7 cellular contexts compared by ENCODE assay signal in the genomic region with DNA sequence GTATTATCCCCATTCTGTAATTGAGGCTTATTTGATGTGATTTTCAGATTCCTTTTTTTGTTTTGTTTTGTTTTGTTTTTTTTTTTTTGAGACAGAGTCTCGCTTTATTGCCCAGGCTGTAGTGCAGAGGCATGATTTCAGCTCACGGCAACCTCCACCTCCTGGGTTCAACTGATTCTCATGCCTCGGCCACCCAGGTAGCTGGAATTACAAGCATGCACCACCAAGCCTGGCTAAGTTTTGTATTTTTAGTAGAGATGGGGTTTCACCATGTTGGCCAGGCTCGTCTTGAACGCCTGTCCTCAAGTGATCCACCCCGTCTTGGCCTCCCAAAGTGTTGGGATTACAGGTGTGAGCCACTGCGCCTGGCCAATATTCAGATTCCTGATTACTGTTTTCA.
DNase-seq lines count a peak whose midpoint lies in the region; ATAC-seq, FAIRE-seq and TF ChIP-seq lines count a peak whose summit lies in the region.
"Not testable (repeated sequence)": the region's sequence is repeated elsewhere in the genome, so short reads cannot be mapped to it uniquely, and the experiment has no call there.

No MANE protein-coding gene starts in this region.

- CTCF ChIA-PET in WTC11 (lab: Charles Lee), result interaction anchor here (1.1 kb wide), 1 partner anchor 77 kb away, joined by 3 read pairs; no protein-coding TSS in a partner anchor
- CTCF ChIA-PET in H1 (lab: Charles Lee; ENCODE audit: partially characterized antibody), result interaction anchor here (0.7 to 0.9 kb wide), 2 partner anchors 78 to 85 kb away, joined by 3 read pairs; no protein-coding TSS in a partner anchor

- not testable (repeated sequence) for H3K4me3 ChIP-seq in CD4-positive, CD25-positive, alpha-beta regulatory T cell (ENCODE audit: low read depth, low read length); HUES64 (ENCODE audit: low read length); H1 (ENCODE audit: extremely low read depth in 1 of 4, insufficient read depth in 2 of 4, low read depth in 3 of 4, low read length in 4 of 4); left ventricle myocardium inferior; gastrocnemius medialis
- H3K4me3 ChIP-seq in iPS-20b (ENCODE audit: low read length), result peak overlapping the region; percentile 39; the same call in 1 of the 2 replicates

- not testable (repeated sequence) for H2BK5ac ChIP-seq in H1 (ENCODE audit: low read depth, low read length)

- not testable (repeated sequence) for TF ChIP-seq CTCF in WTC11 (IDR thresholded peaks at IDR 0.05); H1 (IDR thresholded peaks at IDR 0.05; ENCODE audit: control extremely low read depth in 1 of 3, insufficient read depth in 1 of 3, low read depth in 1 of 3, low read length in 3 of 3); left ventricle myocardium inferior (IDR thresholded peaks at IDR 0.05; ENCODE audit: borderline replicate concordance); gastrocnemius medialis (IDR thresholded peaks at IDR 0.05 in 4 of 5, conservative IDR thresholded peaks at IDR 0.05 in 1 of 5)

- not testable (repeated sequence) for H2AFZ ChIP-seq in H1 (ENCODE audit: low read length)

- in situ Hi-C loops in gastrocnemius medialis (cut with MboI; ENCODE audit: low sequenced_read_pairs in 4 of 4), result not testable (repeated sequence)

- not testable (repeated sequence) for ATAC-seq in CD4-positive, CD25-positive, alpha-beta regulatory T cell (ENCODE audit: low read depth in 2 of 2); gastrocnemius medialis
- ATAC-seq in WTC11, result peak; percentile 77

- not testable (repeated sequence) for H3K4ac ChIP-seq in H1 (replicated peaks; ENCODE audit: insufficient read length, low read depth, low read length)

- not testable (repeated sequence) for H4K20me1 ChIP-seq in H1 (replicated peaks in 1 of 2; ENCODE audit: control insufficient read depth in 1 of 2, insufficient read depth in 2 of 2, low read length in 2 of 2)

- not testable (repeated sequence) for H2BK120ac ChIP-seq in H1 (replicated peaks; ENCODE audit: low read depth, low read length)

- POLR2A ChIA-PET in WTC11 (lab: Charles Lee), result interaction anchor here (0.6 to 0.7 kb wide), 2 partner anchors 100 to 1126 kb away, joined by 3 to 4 read pairs; no protein-coding TSS in a partner anchor
- POLR2A ChIA-PET in H1 (lab: Charles Lee; ENCODE audit: partially characterized antibody), result not testable (repeated sequence)

- H4K8ac ChIP-seq in H1 (ENCODE audit: extremely low read depth, insufficient read depth, low read length), result not testable (repeated sequence)

- H3K9me3 ChIP-seq in CD4-positive, CD25-positive, alpha-beta regulatory T cell (ENCODE audit: control insufficient read depth in 2 of 2, low read length in 2 of 2); HUES64 (ENCODE audit: insufficient read depth, low read depth, low read length); H1 (ENCODE audit: insufficient read depth in 2 of 2, low read depth in 1 of 2, low read length in 1 of 2); left ventricle myocardium inferior (replicated peaks); iPS-20b (ENCODE audit: insufficient read depth, low read depth, low read length); gastrocnemius medialis: not testable (repeated sequence)

- not testable (repeated sequence) for H3K4me3 Mint-ChIP-seq in CD4-positive, CD25-positive, alpha-beta regulatory T cell; WTC11

- H3K79me2 ChIP-seq in H1 (ENCODE audit: control insufficient read depth in 1 of 2, insufficient read depth in 2 of 2, low read length in 2 of 2), result peaks cover 0 to 95% of the 10 kb centered on the region in 2 experiments; a peak in 3 of 4 replicates

- H3K56ac ChIP-seq in H1 (replicated peaks; ENCODE audit: insufficient read length, low read depth, low read length), result not testable (repeated sequence)

- not testable (repeated sequence) for TF ChIP-seq POLR2A in H1 (IDR thresholded peaks at IDR 0.05; ENCODE audit: control extremely low read depth in 1 of 2, low read depth in 2 of 2, low read length in 2 of 2); gastrocnemius medialis (IDR thresholded peaks at IDR 0.05)

- 88% methylated on average over 7 of the region's 7 CpGs for WGBS in HUES64
- WGBS in H1 (ENCODE audit: extremely low coverage in 1 of 2, insufficient coverage in 1 of 2, insufficient read length in 1 of 2, insufficient replicate concordance in 2 of 2, low coverage in 1 of 2, low lambda C conversion rate in 2 of 2, missing lambda C conversion rate in 1 of 2), 2 experiments, result 75% methylated on average over 6 of the region's 7 CpGs; no CpG with 5 or more reads in 1 of the 2 experiments

- not testable (repeated sequence) for H2BK15ac ChIP-seq in H1 (ENCODE audit: low read length)

- not testable (repeated sequence) for FAIRE-seq in H1 (lab: Jason Lieb, UNC)

- not testable (repeated sequence) for DNase-seq in CD4-positive, CD25-positive, alpha-beta regulatory T cell; left ventricle myocardium inferior; gastrocnemius medialis
- DNase-seq in WTC11 (ENCODE audit: low spot score) (peak; percentile 26), H1 (ENCODE audit: low read depth in 1 of 2, low spot score in 2 of 2) (peak in 1 of 2 experiments; percentile 9)

- peak overlapping the region; percentile 39 for H4K5ac ChIP-seq in H1 (ENCODE audit: insufficient read length, low read depth, low read length)

- H2BK12ac ChIP-seq in H1 (ENCODE audit: low read depth, low read length), result not testable (repeated sequence)

- H3K27ac ChIP-seq in CD4-positive, CD25-positive, alpha-beta regulatory T cell (ENCODE audit: insufficient read depth, low read length, poor library complexity, severe bottlenecking); H1 (ENCODE audit: low read depth, low read length): not testable (repeated sequence)
- H3K27ac ChIP-seq in HUES64 (ENCODE audit: low read depth, low read length), result 0 out of 2 replicates have a peak overlapping the region, but pooled peaks have one; percentile 27
- peak overlapping the region; percentile 28 for H3K27ac ChIP-seq in left ventricle myocardium inferior (replicated peaks)
- peak overlapping the region; percentile 58 for H3K27ac ChIP-seq in iPS-20b (ENCODE audit: low read length)
- peak overlapping the region; percentile 5 to 76 (median 24) for H3K27ac ChIP-seq in gastrocnemius medialis

- peaks cover 33% of the 10 kb centered on the region for H3K36me3 Mint-ChIP-seq in CD4-positive, CD25-positive, alpha-beta regulatory T cell
- H3K36me3 Mint-ChIP-seq in WTC11, result peaks cover 12% of the 10 kb centered on the region

- not testable (repeated sequence) for H3K9ac ChIP-seq in HUES64 (ENCODE audit: low read depth, low read length); H1 (replicated peaks in 1 of 4; ENCODE audit: extremely low read depth in 1 of 4, low read depth in 3 of 4, low read length in 3 of 4); iPS-20b (ENCODE audit: low read depth, low read length)

- H4K91ac ChIP-seq in H1 (replicated peaks; ENCODE audit: insufficient read length, low read length), result not testable (repeated sequence)

- H3K23ac ChIP-seq in H1 (ENCODE audit: insufficient read length), result not testable (repeated sequence)

- H3K9me3 Mint-ChIP-seq in CD4-positive, CD25-positive, alpha-beta regulatory T cell; WTC11: not testable (repeated sequence)

- not testable (repeated sequence) for H3K36me3 ChIP-seq in CD4-positive, CD25-positive, alpha-beta regulatory T cell (ENCODE audit: control insufficient read depth, insufficient read depth, low read length)
- H3K36me3 ChIP-seq in HUES64 (ENCODE audit: insufficient read depth, low read length) (peaks cover 24% of the 10 kb centered on the region), H1 (ENCODE audit: control insufficient read depth in 2 of 4, insufficient read depth in 4 of 4, low read length in 3 of 4) (peaks cover 0 to 12% (median 4%) of the 10 kb centered on the region in 4 experiments; a peak in 2 of 8 replicates), left ventricle myocardium inferior (peaks cover 29% of the 10 kb centered on the region), iPS-20b (ENCODE audit: insufficient read depth, low read depth, low read length) (peaks cover 15% of the 10 kb centered on the region), gastrocnemius medialis (peaks cover 0 to 16% of the 10 kb centered on the region in 2 donors)

- not testable (repeated sequence) for H3K27me3 ChIP-seq in CD4-positive, CD25-positive, alpha-beta regulatory T cell (ENCODE audit: control insufficient read depth, insufficient read depth, low read length); HUES64 (ENCODE audit: insufficient read depth, low read length); H1 (replicated peaks in 1 of 4; ENCODE audit: control insufficient read depth in 3 of 4, extremely low read depth in 1 of 4, insufficient read depth in 3 of 4, low read length in 3 of 4); left ventricle myocardium inferior (ENCODE audit: low read depth); iPS-20b (ENCODE audit: insufficient read depth, low read length); gastrocnemius medialis

- peak overlapping the region in 2 of 3 donors; percentile 58 to 78 for H3K27ac Mint-ChIP-seq in CD4-positive, CD25-positive, alpha-beta regulatory T cell
- H3K27ac Mint-ChIP-seq in WTC11, result peak overlapping the region; percentile 25

- not testable (repeated sequence) for H3K27me3 Mint-ChIP-seq in CD4-positive, CD25-positive, alpha-beta regulatory T cell; WTC11 (ENCODE audit: low read depth)

- H3K79me1 ChIP-seq in H1 (ENCODE audit: low read depth, low read length), result not testable (repeated sequence)

- not testable (repeated sequence) for H2AK5ac ChIP-seq in H1 (ENCODE audit: low read depth, low read length)

- not testable (repeated sequence) for H3K23me2 ChIP-seq in H1 (ENCODE audit: low read depth, low read length)

- H3K4me1 ChIP-seq in CD4-positive, CD25-positive, alpha-beta regulatory T cell (ENCODE audit: control insufficient read depth, insufficient read depth, low read length, poor library complexity, severe bottlenecking), result not testable (repeated sequence)
- H3K4me1 ChIP-seq in HUES64 (ENCODE audit: insufficient read depth, low read length), result peaks cover 26% of the 10 kb centered on the region
- H3K4me1 ChIP-seq in H1 (replicated peaks in 1 of 4; ENCODE audit: control insufficient read depth in 3 of 4, insufficient read depth in 4 of 4, low read length in 3 of 4), result peaks cover 3 to 12% (median 6%) of the 10 kb centered on the region in 4 experiments; a peak in 6 of 7 replicates
- H3K4me1 ChIP-seq in left ventricle myocardium inferior, result peaks cover 100% of the 10 kb centered on the region
- peaks cover 26% of the 10 kb centered on the region for H3K4me1 ChIP-seq in iPS-20b (ENCODE audit: insufficient read depth, low read length)
- peaks cover 78 to 79% of the 10 kb centered on the region in 2 donors for H3K4me1 ChIP-seq in gastrocnemius medialis

- H3K18ac ChIP-seq in H1 (ENCODE audit: extremely low read depth, low read length), result not testable (repeated sequence)

- H3K4me1 Mint-ChIP-seq in CD4-positive, CD25-positive, alpha-beta regulatory T cell, result peaks cover 18 to 30% (median 23%) of the 10 kb centered on the region in 4 donors
- H3K4me1 Mint-ChIP-seq in WTC11, result peaks cover 42% of the 10 kb centered on the region

- H2BK20ac ChIP-seq in H1 (ENCODE audit: low read length), result not testable (repeated sequence)

- intact Hi-C loops in left ventricle myocardium inferior (cut with micrococcal nuclease); gastrocnemius medialis (cut with DNase I; ENCODE audit: low total_unique reads): not testable (repeated sequence)

- H3K14ac ChIP-seq in H1 (ENCODE audit: insufficient read length), result not testable (repeated sequence)

- H3K4me2 ChIP-seq in H1 (ENCODE audit: insufficient read depth in 1 of 2, low read depth in 2 of 2, low read length in 2 of 2), result peak overlapping the region; percentile 30 to 61

- TF ChIP-seq RAD21 in H1 (IDR thresholded peaks at IDR 0.05 in 1 of 2, conservative IDR thresholded peaks at IDR 0.05 in 1 of 2; ENCODE audit: low read depth in 2 of 2, low read length in 2 of 2), result not testable (repeated sequence)

- TF ChIP-seq EP300 in H1 (IDR thresholded peaks at IDR 0.05; ENCODE audit: borderline replicate concordance in 1 of 2, low read depth in 2 of 2, low read length in 2 of 2), result 0 out of 3 replicates have a peak, but pooled peaks of 1 of the 2 experiments have one; percentile 14
